Comparison of ENCODE assay signal across 8 cellular contexts in the genomic region with DNA sequence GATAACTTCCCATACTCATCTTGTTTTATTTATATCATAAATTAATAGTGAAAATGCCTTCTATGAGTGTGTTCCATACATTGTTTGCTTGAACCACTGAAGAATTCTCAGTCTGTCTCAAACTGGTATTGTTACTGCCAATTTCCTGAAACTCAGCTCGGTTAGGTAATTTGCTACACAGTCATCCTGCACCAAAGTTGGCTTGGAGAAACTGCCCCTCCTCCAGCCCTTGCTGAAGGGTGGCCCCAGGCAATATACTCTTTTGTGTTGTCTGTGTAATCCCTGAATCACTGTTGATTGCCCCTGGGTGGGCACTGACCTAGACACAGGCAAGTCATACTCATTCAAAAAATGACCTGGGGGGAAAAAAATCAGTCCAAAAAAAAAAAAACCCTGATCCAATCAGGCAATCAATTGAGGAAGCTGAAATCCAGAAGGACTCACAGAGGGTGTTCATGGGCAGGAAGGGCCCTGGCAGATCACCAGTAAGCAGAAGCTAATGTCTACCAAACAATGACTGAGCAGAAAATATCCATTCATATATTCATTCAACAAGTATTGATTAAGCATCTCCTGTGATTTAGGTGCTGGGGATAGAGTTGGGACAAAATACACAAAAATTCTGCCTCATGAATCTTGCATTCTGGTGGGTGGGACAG. TPM values are rescaled to one million over a fixed set of nuclear protein-coding genes. Genes with fewer than 3 reads are reported as not detected.
DNase-seq lines count a peak whose midpoint lies in the region; ATAC-seq and TF ChIP-seq lines count a peak whose summit lies in the region.

No MANE protein-coding gene starts in this region.

- BruUV-seq in HCT116 (replicated peaks; lab: Mats Ljungman, UMichigan), result no TSS peak

- H3K79me2 ChIP-seq in HCT116 (ENCODE audit: insufficient read depth, low read length), result peaks cover 5% of the 10 kb centered on the region; the same call in 1 of the 2 replicates

- TF ChIP-seq CTCF in HCT116 (IDR thresholded peaks at IDR 0.05 in 2 of 3, conservative IDR thresholded peaks at IDR 0.05 in 1 of 3; ENCODE audit: borderline replicate concordance in 1 of 3, insufficient read depth in 1 of 3, low read depth in 2 of 3, low read length in 2 of 3) (no peak), gastroesophageal sphincter (IDR thresholded peaks at IDR 0.05) (no peak)

- POLR2A ChIA-PET in HCT116 (lab: Charles Lee), result no interaction called here

- TF ChIP-seq POLR2A in HCT116 (IDR thresholded peaks at IDR 0.05; ENCODE audit: borderline replicate concordance, extremely low read depth, insufficient read depth, insufficient read length), result no peak
- TF ChIP-seq POLR2A in gastroesophageal sphincter (IDR thresholded peaks at IDR 0.05), result no peak

- intact Hi-C loops in HCT116 (cut with micrococcal nuclease), result no loop called here

- peak overlapping the region; percentile 73 for H2AFZ ChIP-seq in HCT116 (ENCODE audit: low read depth, low read length, poor library complexity, severe bottlenecking)

- H3K9me2 ChIP-seq in HCT116 (ENCODE audit: insufficient read depth), result no peaks in the 10 kb centered on the region

- H3K4me2 ChIP-seq in HCT116 (ENCODE audit: low read length), result peak overlapping the region; percentile 36

- H4K20me1 ChIP-seq in HCT116 (ENCODE audit: insufficient read depth), result no peaks in the 10 kb centered on the region

- no peak for TF ChIP-seq EP300 in gastroesophageal sphincter (IDR thresholded peaks at IDR 0.05)

- H3K9ac ChIP-seq in HCT116 (ENCODE audit: low read length), result no peak overlapping the region

- H3K4me3 ChIP-seq in HCT116 (replicated peaks in 1 of 2; ENCODE audit: low read depth in 1 of 2, low read length in 2 of 2) (no peak overlapping the region), gastroesophageal sphincter (no peak overlapping the region)

- H3K36me3 ChIP-seq in HCT116 (ENCODE audit: control insufficient read depth in 1 of 2, insufficient read depth in 2 of 2, low read length in 2 of 2), result no peaks in the 10 kb centered on the region
- H3K36me3 ChIP-seq in gastroesophageal sphincter, result no peaks in the 10 kb centered on the region

- WGBS in gastroesophageal sphincter (ENCODE audit: low coverage in 1 of 2), 2 donors, result 56% methylated on average over 1 of the region's 1 CpG; no CpG with 5 or more reads in 1 of the 2 donors

- peak; percentile 48 for ATAC-seq in GM18499 (IDR thresholded peaks at IDR 0.05; ENCODE audit: insufficient read depth, unreplicated experiment)
- ATAC-seq in HCT116, result no peak
- peak; percentile 14 for ATAC-seq in gastroesophageal sphincter
- no peak for ATAC-seq in HG03025 (IDR thresholded peaks at IDR 0.05; ENCODE audit: low FRiP score, unreplicated experiment)
- ATAC-seq in GM21515 (IDR thresholded peaks at IDR 0.05; ENCODE audit: unreplicated experiment), result no peak
- ATAC-seq in HG03457 (IDR thresholded peaks at IDR 0.05; ENCODE audit: unreplicated experiment), result no peak

- H3K27ac ChIP-seq in HCT116 (ENCODE audit: low read depth, low read length), result no peak overlapping the region
- H3K27ac ChIP-seq in gastroesophageal sphincter, result peak overlapping the region in 1 of 4 donors; percentile 19

- RAD21 ChIA-PET in HCT116 (lab: Charles Lee; ENCODE audit: low non-redundant PET in 1 of 2, low total read pairs in 2 of 2, uncharacterized antibody in 2 of 2, unreplicated experiment in 2 of 2), result no interaction called here

- DNase-seq in HCT116 (ENCODE audit: low read depth, low spot score), result no peak
- DNase-seq in NCI-H748 (lab: John Stamatoyannopoulos, UW; ENCODE audit: unreplicated experiment), result peak; percentile 54
- DNase-seq in NCI-H1105 (lab: John Stamatoyannopoulos, UW), result no peak

- no peak for TF ChIP-seq RAD21 in HCT116 (IDR thresholded peaks at IDR 0.05; ENCODE audit: low read depth)

- H3K9me3 ChIP-seq in HCT116 (ENCODE audit: control insufficient read depth in 1 of 2, insufficient read depth in 1 of 2, low read depth in 1 of 2, low read length in 2 of 2) (no peaks in the 10 kb centered on the region), gastroesophageal sphincter (no peaks in the 10 kb centered on the region)

- CTCF ChIA-PET in HCT116 (lab: Charles Lee), result no interaction called here

- peaks cover 6 to 21% of the 10 kb centered on the region in 2 experiments; a peak in 3 of 4 replicates for H3K4me1 ChIP-seq in HCT116 (ENCODE audit: control insufficient read depth in 1 of 2, insufficient read depth in 2 of 2, low read length in 2 of 2)
- peaks cover 0 to 16% (median 5%) of the 10 kb centered on the region in 3 donors for H3K4me1 ChIP-seq in gastroesophageal sphincter

- no peaks in the 10 kb centered on the region for H3K27me3 ChIP-seq in HCT116 (ENCODE audit: insufficient read depth, low read length)
- H3K27me3 ChIP-seq in gastroesophageal sphincter, result no peaks in the 10 kb centered on the region

TF ChIP-seq in HCT116, 20 proteins besides CTCF, POLR2A, EP300 and RAD21:
- TF ChIP-seq CEBPB (IDR thresholded peaks at IDR 0.05; ENCODE audit: low read depth) (no peak), FOSL1 (IDR thresholded peaks at IDR 0.05; ENCODE audit: low read depth) (peak; percentile 48; the same call in 1 of the 2 replicates), TCF7L2 (IDR thresholded peaks at IDR 0.05; ENCODE audit: borderline replicate concordance, extremely low read depth, insufficient read depth, insufficient read length) (no peak), ELF1 (IDR thresholded peaks at IDR 0.05; ENCODE audit: borderline replicate concordance, low read depth) (no peak), SP1 (IDR thresholded peaks at IDR 0.05; ENCODE audit: low read depth) (peak; percentile 29)
- TF ChIP-seq, protein P1, sequence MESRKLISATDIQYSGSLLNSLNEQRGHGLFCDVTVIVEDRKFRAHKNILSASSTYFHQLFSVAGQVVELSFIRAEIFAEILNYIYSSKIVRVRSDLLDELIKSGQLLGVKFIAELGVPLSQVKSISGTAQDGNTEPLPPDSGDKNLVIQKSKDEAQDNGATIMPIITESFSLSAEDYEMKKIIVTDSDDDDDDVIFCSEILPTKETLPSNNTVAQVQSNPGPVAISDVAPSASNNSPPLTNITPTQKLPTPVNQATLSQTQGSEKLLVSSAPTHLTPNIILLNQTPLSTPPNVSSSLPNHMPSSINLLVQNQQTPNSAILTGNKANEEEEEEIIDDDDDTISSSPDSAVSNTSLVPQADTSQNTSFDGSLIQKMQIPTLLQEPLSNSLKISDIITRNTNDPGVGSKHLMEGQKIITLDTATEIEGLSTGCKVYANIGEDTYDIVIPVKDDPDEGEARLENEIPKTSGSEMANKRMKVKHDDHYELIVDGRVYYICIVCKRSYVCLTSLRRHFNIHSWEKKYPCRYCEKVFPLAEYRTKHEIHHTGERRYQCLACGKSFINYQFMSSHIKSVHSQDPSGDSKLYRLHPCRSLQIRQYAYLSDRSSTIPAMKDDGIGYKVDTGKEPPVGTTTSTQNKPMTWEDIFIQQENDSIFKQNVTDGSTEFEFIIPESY (IDR thresholded peaks at IDR 0.05; ENCODE audit: extremely low read depth, insufficient replicate concordance, low read length), result no peak
TF ChIP-seq in HCT116: peak in this region for 2.

RNA-seq across cellular contexts. Expression of a gene that starts 3.8 kb away (rescaled TPM):
- 26.6 TPM for total RNA-seq in HCT116 (2021; ENCODE audit: unreplicated experiment)
- polyA plus RNA-seq in HCT116 (2012), result 6.7 and 7.2 TPM in 2 replicates
- 100 to 1,000 TPM in 1 of 4 donors, 10 to 100 TPM in 3; 47.9 to 103 (median 68.5) TPM for total RNA-seq in gastroesophageal sphincter

Comparison
In these comparisons a context has a peak if more than half of its experiments do, and no peak if none do; other contexts are left out.
1. ATAC-seq: peak in GM18499 (single experiment) and gastroesophageal sphincter (single experiment); none in HCT116 (single experiment), HG03025 (single experiment), GM21515 (single experiment) and HG03457 (single experiment).